In the genomic region with DNA sequence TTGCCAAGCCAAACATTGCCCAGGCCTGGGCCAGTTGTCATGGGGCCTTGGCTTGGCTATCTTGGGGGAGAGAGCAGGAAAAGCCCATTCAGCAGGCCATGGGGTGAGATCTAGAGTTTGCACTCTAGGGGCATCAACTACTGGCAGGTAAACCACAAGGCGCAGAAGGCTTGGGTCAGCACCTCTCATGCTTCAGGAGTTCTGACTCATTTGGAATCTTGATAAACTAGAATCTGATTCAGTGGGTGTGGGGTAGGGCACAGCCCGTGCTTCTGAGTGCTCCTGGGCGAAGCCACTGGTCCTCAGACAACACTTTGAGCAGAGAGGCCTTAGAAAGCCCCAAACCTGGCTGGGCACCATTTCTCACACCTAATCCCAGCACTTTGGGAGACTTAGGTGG, we compare ENCODE assay signal across 11 cellular contexts.
DNase-seq lines count a peak whose midpoint lies in the region; ATAC-seq and TF ChIP-seq lines count a peak whose summit lies in the region.
"Had no signal": no experiment of that assay in that cellular context is flagged by ENCODE, and none has a peak within 500 bp of the region (broad histone marks: within the 10 kb centered on the region; RNA-seq: fewer than 3 reads in every experiment).

No MANE protein-coding gene starts in this region.

- BruUV-seq in Panc1 (replicated peaks; lab: Mats Ljungman, UMichigan) = no TSS peak

- H3K27me3 ChIP-seq in Panc1 (ENCODE audit: control insufficient read depth, insufficient read depth, low read length) (no peaks in the 10 kb centered on the region), psoas muscle (ENCODE audit: insufficient read depth in 3 of 3, low read length in 2 of 3) (peaks cover 0 to 3% (median 0%) of the 10 kb centered on the region in 3 donors)

- H3K27ac ChIP-seq in Panc1 (ENCODE audit: low read length) (no peak overlapping the region), psoas muscle (no peak overlapping the region)

- peak; percentile 66 for ATAC-seq in activated CD8-positive, alpha-beta T cell treated with anti-CD3 and anti-CD28 coated beads for 36 hours
- ATAC-seq in activated CD8-positive, alpha-beta T cell treated with anti-CD3 and anti-CD28 coated beads, Interleukin-2, amount 10 ng/mL, durations not matched to agents 7 days and 5 days = no peak
- ATAC-seq in HG02610 (IDR thresholded peaks at IDR 0.05; ENCODE audit: unreplicated experiment) (peak; percentile 78), Panc1 (peak; percentile 39), psoas muscle (no peak)
- peak; percentile 70 for ATAC-seq in stimulated activated naive CD8-positive, alpha-beta T cell treated with anti-CD3 and anti-CD28 coated beads, Interleukin-15, Interleukin-2, amounts not matched to agents 100 U/mL and 50 U/mL, for 24 hours

- H3K36me3 ChIP-seq in Panc1 (ENCODE audit: control insufficient read depth, insufficient read depth, low read length) = no peaks in the 10 kb centered on the region
- no peaks in the 10 kb centered on the region for H3K36me3 ChIP-seq in psoas muscle (ENCODE audit: insufficient read depth in 1 of 2, low read depth in 1 of 2)

- intact Hi-C loops in activated CD8-positive, alpha-beta T cell treated with anti-CD3 and anti-CD28 coated beads for 36 hours (cut with micrococcal nuclease) = no loop called here
- intact Hi-C loops in Panc1 (cut with micrococcal nuclease; ENCODE audit: unreplicated experiment) (no loop called here), psoas muscle (cut with DNase I) (no loop called here)

- no peak for TF ChIP-seq CTCF in activated CD8-positive, alpha-beta T cell treated with anti-CD3 and anti-CD28 coated beads for 36 hours (IDR thresholded peaks at IDR 0.05)
- TF ChIP-seq CTCF in Panc1 (IDR thresholded peaks at IDR 0.05) (no peak), psoas muscle (IDR thresholded peaks at IDR 0.05) (no peak)

- H3K4me1 Mint-ChIP-seq in activated CD8-positive, alpha-beta T cell treated with anti-CD3 and anti-CD28 coated beads for 36 hours (ENCODE audit: low read depth) = peaks cover 9% of the 10 kb centered on the region
- H3K4me1 Mint-ChIP-seq in activated CD8-positive, alpha-beta T cell treated with anti-CD3 and anti-CD28 coated beads, Interleukin-2, amount 10 ng/mL, durations not matched to agents 7 days and 5 days (ENCODE audit: low read depth) = peaks cover 7% of the 10 kb centered on the region
- H3K4me1 Mint-ChIP-seq: neural crest cell had no signal

- POLR2A ChIA-PET in activated CD8-positive, alpha-beta T cell treated with anti-CD3 and anti-CD28 coated beads for 36 hours (lab: Charles Lee) = no interaction called here
- POLR2A ChIA-PET in activated CD8-positive, alpha-beta T cell treated with anti-CD3 and anti-CD28 coated beads, Interleukin-2, amount 10 ng/mL, durations not matched to agents 7 days and 5 days (lab: Charles Lee) = no interaction called here
- POLR2A ChIA-PET in Panc1 (lab: Charles Lee) = no interaction called here

- H3K36me3 Mint-ChIP-seq in activated CD8-positive, alpha-beta T cell treated with anti-CD3 and anti-CD28 coated beads for 36 hours (ENCODE audit: low read depth) = no peaks in the 10 kb centered on the region
- no peaks in the 10 kb centered on the region for H3K36me3 Mint-ChIP-seq in activated CD8-positive, alpha-beta T cell treated with anti-CD3 and anti-CD28 coated beads, Interleukin-2, amount 10 ng/mL, durations not matched to agents 7 days and 5 days (ENCODE audit: low read depth)

- H3K9me3 Mint-ChIP-seq in activated CD8-positive, alpha-beta T cell treated with anti-CD3 and anti-CD28 coated beads for 36 hours = no peaks in the 10 kb centered on the region
- no peaks in the 10 kb centered on the region for H3K9me3 Mint-ChIP-seq in activated CD8-positive, alpha-beta T cell treated with anti-CD3 and anti-CD28 coated beads, Interleukin-2, amount 10 ng/mL, durations not matched to agents 7 days and 5 days (ENCODE audit: insufficient read depth)

- H3K27me3 Mint-ChIP-seq in activated CD8-positive, alpha-beta T cell treated with anti-CD3 and anti-CD28 coated beads for 36 hours = no peaks in the 10 kb centered on the region
- H3K27me3 Mint-ChIP-seq in activated CD8-positive, alpha-beta T cell treated with anti-CD3 and anti-CD28 coated beads, Interleukin-2, amount 10 ng/mL, durations not matched to agents 7 days and 5 days (ENCODE audit: low read depth) = peaks cover 8% of the 10 kb centered on the region

- CTCF ChIA-PET in activated CD8-positive, alpha-beta T cell treated with anti-CD3 and anti-CD28 coated beads for 36 hours (lab: Charles Lee) = no interaction called here
- CTCF ChIA-PET in activated CD8-positive, alpha-beta T cell treated with anti-CD3 and anti-CD28 coated beads, Interleukin-2, amount 10 ng/mL, durations not matched to agents 7 days and 5 days (lab: Charles Lee) = interaction anchor here (1.8 kb wide), 1 partner anchor 16 kb away, joined by 8 read pairs; no protein-coding TSS in a partner anchor
- CTCF ChIA-PET in Panc1 (lab: Charles Lee) = no interaction called here

- H3K4me3 ChIP-seq in Panc1 (ENCODE audit: low read depth in 2 of 2, low read length in 2 of 2) (no peak overlapping the region), psoas muscle (no peak overlapping the region)

- in situ Hi-C loops in Panc1 (cut with HindIII; ENCODE audit: low pct_unique_long_range_greater_than_20kb, low sequenced_read_pairs) = no loop called here

- H3K9me3 ChIP-seq in Panc1 (ENCODE audit: control insufficient read depth, insufficient read depth, low read depth, low read length) (no peaks in the 10 kb centered on the region), psoas muscle (no peaks in the 10 kb centered on the region)

- 94 to 97% (median 96%) methylated on average over 3 of the region's 3 CpGs for WGBS in psoas muscle, 3 donors

- H3K4me3 Mint-ChIP-seq in activated CD8-positive, alpha-beta T cell treated with anti-CD3 and anti-CD28 coated beads for 36 hours = no peak overlapping the region
- no peak overlapping the region for H3K4me3 Mint-ChIP-seq in activated CD8-positive, alpha-beta T cell treated with anti-CD3 and anti-CD28 coated beads, Interleukin-2, amount 10 ng/mL, durations not matched to agents 7 days and 5 days
- H3K4me3 Mint-ChIP-seq: neural crest cell had no signal

- no peak overlapping the region for H3K27ac Mint-ChIP-seq in activated CD8-positive, alpha-beta T cell treated with anti-CD3 and anti-CD28 coated beads for 36 hours
- H3K27ac Mint-ChIP-seq in activated CD8-positive, alpha-beta T cell treated with anti-CD3 and anti-CD28 coated beads, Interleukin-2, amount 10 ng/mL, durations not matched to agents 7 days and 5 days = no peak overlapping the region

- DNase-seq in activated CD8-positive, alpha-beta T cell treated with anti-CD3 and anti-CD28 coated beads for 36 hours = peak; percentile 17
- DNase-seq in activated CD8-positive, alpha-beta T cell treated with anti-CD3 and anti-CD28 coated beads, Interleukin-2, amount 10 ng/mL, durations not matched to agents 7 days and 5 days = no peak
- DNase-seq in Panc1 (ENCODE audit: low read depth, low spot score) (no peak), NK-92 (lab: John Stamatoyannopoulos, UW; ENCODE audit: unreplicated experiment) (no peak), psoas muscle (no peak), DMS114 treated with DMSO at 0.1 percent for 48 hours (lab: John Stamatoyannopoulos, UW; ENCODE audit: unreplicated experiment) (no peak)
- no peak for DNase-seq in stimulated activated naive CD8-positive, alpha-beta T cell treated with anti-CD3 and anti-CD28 coated beads, Interleukin-15, Interleukin-2, amounts not matched to agents 100 U/mL and 50 U/mL, for 24 hours
- DNase-seq: activated naive CD4-positive, alpha-beta T cell; NCI-H524 had no signal

- peaks cover 4% of the 10 kb centered on the region; the same call in 1 of the 2 replicates for H3K4me1 ChIP-seq in Panc1 (ENCODE audit: control insufficient read depth, insufficient read depth, low read length)
- no peaks in the 10 kb centered on the region for H3K4me1 ChIP-seq in psoas muscle

Comparison
In these comparisons a context has a peak if more than half of its experiments do, and no peak if none do; other contexts are left out.
1. ATAC-seq: peak in activated CD8-positive, alpha-beta T cell treated with anti-CD3 and anti-CD28 coated beads for 36 hours (single experiment), HG02610 (single experiment), Panc1 (single experiment) and stimulated activated naive CD8-positive, alpha-beta T cell treated with anti-CD3 and anti-CD28 coated beads, Interleukin-15, Interleukin-2, amounts not matched to agents 100 U/mL and 50 U/mL, for 24 hours (single experiment); none in activated CD8-positive, alpha-beta T cell treated with anti-CD3 and anti-CD28 coated beads, Interleukin-2, amount 10 ng/mL, durations not matched to agents 7 days and 5 days (single experiment) and psoas muscle (0 of 4).